In genomic region chr9:38281196-38281595, GRCh38 we compare ENCODE assay signal across 31 cellular contexts.
"Had no signal": no experiment of that assay in that cellular context is flagged by ENCODE, and none has a peak within 500 bp of the region (broad histone marks: within the 10 kb centered on the region; RNA-seq: fewer than 3 reads in every experiment).

No MANE protein-coding gene starts in this region.

- DNase-seq: activated B cell treated with CpG ODN at 0.5 μM for 24 hours; activated CD4-positive, alpha-beta T cell treated with anti-CD3 and anti-CD28 coated beads for 48 hours; activated CD4-positive, alpha-beta T cell treated with anti-CD3 and anti-CD28 coated beads, Interleukin-2, amount 50 U/mL, for 1 hour; activated CD4-positive, alpha-beta T cell treated with anti-CD3 and anti-CD28 coated beads, Interleukin-2, amount 50 U/mL, for 48 hours; activated CD8-positive, alpha-beta memory T cell treated with anti-CD3 and anti-CD28 coated beads, Interleukin-2, amount 50 U/mL, for 48 hours; activated CD8-positive, alpha-beta T cell treated with anti-CD3 and anti-CD28 coated beads for 36 hours; activated gamma-delta T cell; activated naive CD4-positive, alpha-beta T cell; activated naive CD4-positive, alpha-beta T cell treated with anti-CD3 and anti-CD28 coated beads, Interleukin-2, amount 10 ng/mL, durations not matched to agents 7 days and 5 days; activated naive CD8-positive, alpha-beta T cell treated with anti-CD3 and anti-CD28 coated beads, Interleukin-2, amount 10 ng/mL, durations not matched to agents 7 days and 5 days; activated T-cell treated with anti-CD3 and anti-CD28 coated beads for 4 hours; activated T-cell treated with anti-CD3 and anti-CD28 coated beads, Interleukin-2, amount 50 U/mL, for 24 hours; activated T-cell treated with anti-CD3 and anti-CD28 coated beads, Interleukin-2, amount 50 U/mL, for 72 hours; central memory CD4-positive, alpha-beta T cell; cortex of kidney; dermis blood vessel endothelial cell; effector memory CD4-positive, alpha-beta T cell; endodermal cell; foreskin keratinocyte; gastrocnemius medialis; glutamatergic neuron; T-helper 1 cell; T-helper 17 cell; T1000; WERI-Rb-1 had no signal

- H3K4me3 ChIP-seq: ascending aorta, breast epithelium, cardiac muscle cell, gastrocnemius medialis had no signal

- H3K27ac ChIP-seq: ascending aorta, breast epithelium, cardiac muscle cell, foreskin keratinocyte, gastrocnemius medialis, WERI-Rb-1 had no signal

- ATAC-seq: activated CD4-positive, CD25-positive, alpha-beta regulatory T cell treated with anti-CD3 and anti-CD28 coated beads, Interleukin-2, amount 50 U/mL, for 24 hours; activated CD8-positive, alpha-beta T cell treated with anti-CD3 and anti-CD28 coated beads for 36 hours; activated naive CD4-positive, alpha-beta T cell treated with anti-CD3 and anti-CD28 coated beads, Interleukin-2, amount 50 U/mL, for 72 hours; activated T-cell treated with anti-CD3 and anti-CD28 coated beads, Interleukin-2, amount 50 U/mL, for 72 hours; esophagus mucosa; foreskin keratinocyte; gastrocnemius medialis; T-helper 17 cell had no signal
